In the genomic region with DNA sequence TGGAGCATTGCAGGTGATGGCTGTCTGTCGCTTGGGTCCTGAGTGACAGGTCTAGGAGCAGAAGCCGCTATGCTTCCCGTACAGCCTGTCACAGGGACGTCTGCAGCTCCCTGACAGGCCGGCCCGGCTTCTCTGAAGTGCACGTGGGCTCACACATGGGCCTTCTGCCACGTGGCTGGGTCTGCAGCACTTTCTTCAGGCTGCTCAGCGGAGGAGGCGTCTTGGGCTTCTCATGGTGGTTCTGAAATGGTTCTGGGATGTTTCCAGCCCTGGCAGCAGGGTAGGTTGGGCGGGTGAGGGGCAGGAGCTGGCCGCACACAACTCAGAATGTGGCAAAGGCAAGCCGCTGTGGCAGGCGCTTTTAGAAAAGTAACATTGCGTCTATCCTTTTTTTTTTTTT, we compare ENCODE assay signal across 14 cellular contexts.
"Had no signal": no experiment of that assay in that cellular context is flagged by ENCODE, and none has a peak within 500 bp of the region (broad histone marks: within the 10 kb centered on the region; RNA-seq: fewer than 3 reads in every experiment).

No MANE protein-coding gene starts in this region.

- ATAC-seq: activated T-cell treated with anti-CD3 and anti-CD28 coated beads, Interleukin-2, amount 50 U/mL, for 4 hours; left lobe of liver; natural killer cell treated with Interleukin-12 subunit alpha and Interleukin-12 subunit beta and Interleukin-15 and Interleukin-18, amount 100 ng/mL, for 72 hours had no signal

- DNase-seq: activated B cell treated with CpG ODN at 0.5 μM for 24 hours; activated CD4-positive, alpha-beta T cell treated with anti-CD3 and anti-CD28 coated beads for 4 hours; activated CD4-positive, alpha-beta T cell treated with anti-CD3 and anti-CD28 coated beads, Interleukin-2, amount 50 U/mL, for 48 hours; activated CD8-positive, alpha-beta memory T cell treated with anti-CD3 and anti-CD28 coated beads, Interleukin-2, amount 50 U/mL, for 48 hours; activated naive CD4-positive, alpha-beta T cell; activated T-cell treated with anti-CD3 and anti-CD28 coated beads, Interleukin-2, amount 50 U/mL, for 4 hours; adrenal gland; heart right ventricle; stimulated activated CD4-positive, alpha-beta T cell treated with anti-CD3 and anti-CD28 coated beads, Interleukin-2, amount 100 ng/mL, for 48 hours; stimulated activated CD8-positive, alpha-beta memory T cell treated with anti-CD3 and anti-CD28 coated beads, Interleukin-4, amount 100 ng/mL, for 48 hours; stimulated activated naive CD4-positive, alpha-beta T cell; T-helper 9 cell had no signal
